31 cellular contexts compared by ENCODE assay signal in the genomic region with DNA sequence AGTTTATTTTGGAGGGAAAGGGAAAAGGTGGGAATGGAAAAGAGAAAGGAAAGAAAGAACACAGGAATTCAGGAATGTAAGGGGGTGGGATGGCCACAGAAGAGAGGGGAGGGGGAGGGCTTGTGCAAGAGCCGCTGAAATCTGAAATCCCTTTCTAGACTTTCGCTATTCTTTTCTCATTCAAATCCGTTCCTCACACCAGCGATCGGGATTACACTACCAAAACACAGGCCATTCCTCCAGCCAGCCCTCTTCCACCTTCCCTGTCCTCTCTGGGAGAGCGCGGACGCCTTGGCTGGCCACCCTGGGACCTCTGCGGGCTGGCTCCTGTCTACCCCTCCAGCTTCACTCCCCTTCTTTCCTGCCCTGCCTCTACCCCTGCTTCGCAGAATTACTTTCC.
"Had no signal": no experiment of that assay in that cellular context is flagged by ENCODE, and none has a peak within 500 bp of the region (broad histone marks: within the 10 kb centered on the region; RNA-seq: fewer than 3 reads in every experiment).

No MANE protein-coding gene starts in this region.

- H3K9me3 ChIP-seq: body of pancreas had no signal

- H3K4me3 ChIP-seq: body of pancreas, PC-9 had no signal

- H3K4me2 ChIP-seq: PC-9 had no signal

- H3K27me3 ChIP-seq: body of pancreas had no signal

- H3K4me1 ChIP-seq: body of pancreas had no signal

- H3K27ac ChIP-seq: body of pancreas, PC-9, VCaP had no signal

- ATAC-seq: activated CD8-positive, alpha-beta T cell treated with anti-CD3 and anti-CD28 coated beads for 36 hours; body of pancreas had no signal

- H2AFZ ChIP-seq: PC-9 had no signal

- FAIRE-seq: astrocyte, bronchial epithelial cell, RCC 7860 had no signal

- DNase-seq: activated CD4-positive, alpha-beta T cell treated with anti-CD3 and anti-CD28 coated beads, Interleukin-2, amount 10 ng/mL, durations not matched to agents 24 days and 14 days; activated CD4-positive, alpha-beta T cell treated with anti-CD3 and anti-CD28 coated beads, Interleukin-2, amount 50 U/mL, for 4 hours; activated CD4-positive, CD25-positive, alpha-beta regulatory T cell; activated CD8-positive, alpha-beta T cell treated with anti-CD3 and anti-CD28 coated beads for 36 hours; activated gamma-delta T cell; activated naive CD4-positive, alpha-beta T cell treated with Interleukin-2 at 50 U/mL for 16 hours; activated naive CD8-positive, alpha-beta T cell treated with anti-CD3 and anti-CD28 coated beads, Interleukin-2, amount 10 ng/mL, durations not matched to agents 7 days and 5 days; activated T-cell treated with anti-CD3 and anti-CD28 coated beads, Interleukin-2, amount 50 U/mL, for 24 hours; amygdala; body of pancreas; NCI-H1092 treated with DMSO at 0.1 percent for 48 hours; NCI-H1417; NCI-H146; NCI-H187; NCI-H2029 treated with DMSO at 0.1 percent for 48 hours; NCI-H2107; NCI-H2171; NCI-H510A; NCI-H526; NCI-H748 treated with DMSO at 0.1 percent for 48 hours; NK-92 treated with Interleukin-12 subunit alpha and Interleukin-12 subunit beta, amount 100 ng/mL, for 24 hours; PC-9; Right ventricle myocardium superior; SW 1271; T-helper 1 cell; T-helper 2 cell; T-helper 9 cell had no signal
